ENCODE assay signal across 1 cellular context in genomic region chr16:10776913-10777312, GRCh38.
TF ChIP-seq lines count a peak whose summit lies in the region.
"Not testable (repeated sequence)": the region's sequence is repeated elsewhere in the genome, so short reads cannot be mapped to it uniquely, and the experiment has no call there.

No MANE protein-coding gene starts in this region.

TF ChIP-seq in K562, 482 proteins besides CTCF, POLR2A, EP300 and RAD21:
- peak; percentile 62 for TF ChIP-seq PTTG1 (tag; IDR thresholded peaks at IDR 0.05; ENCODE audit: low read depth)
- TF ChIP-seq HDAC8 (tag; IDR thresholded peaks at IDR 0.05): peak; percentile 42; the same call in 1 of the 2 replicates
- TF ChIP-seq MEF2D (tag; conservative IDR thresholded peaks at IDR 0.05; ENCODE audit: low read depth): peak; percentile 59; the same call in 1 of the 2 replicates
- not testable (repeated sequence) for TF ChIP-seq NR4A1, ID3 (CRISPR knock-in tag; IDR thresholded peaks at IDR 0.05)
- TF ChIP-seq NR4A1 (tag; IDR thresholded peaks at IDR 0.05): 0 out of 2 replicates have a peak, but pooled peaks have one; percentile 26
- TF ChIP-seq PTRF (tag; IDR thresholded peaks at IDR 0.05): 0 out of 2 replicates have a peak, but pooled peaks have one; percentile 36
- TF ChIP-seq ID3 (tag; IDR thresholded peaks at IDR 0.05): peak; percentile 66; the same call in 1 of the 2 replicates
